In the genomic region with DNA sequence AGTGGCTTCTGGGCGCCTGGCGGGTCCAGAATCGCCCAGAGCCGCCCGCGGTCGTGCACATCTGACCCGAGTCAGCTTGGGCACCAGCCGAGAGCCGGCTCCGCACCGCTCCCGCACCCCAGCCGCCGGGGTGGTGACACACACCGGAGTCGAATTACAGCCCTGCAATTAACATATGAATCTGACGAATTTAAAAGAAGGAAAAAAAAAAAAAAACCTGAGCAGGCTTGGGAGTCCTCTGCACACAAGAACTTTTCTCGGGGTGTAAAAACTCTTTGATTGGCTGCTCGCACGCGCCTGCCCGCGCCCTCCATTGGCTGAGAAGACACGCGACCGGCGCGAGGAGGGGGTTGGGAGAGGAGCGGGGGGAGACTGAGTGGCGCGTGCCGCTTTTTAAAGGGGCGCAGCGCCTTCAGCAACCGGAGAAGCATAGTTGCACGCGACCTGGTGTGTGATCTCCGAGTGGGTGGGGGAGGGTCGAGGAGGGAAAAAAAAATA, we compare ENCODE assay signal across 1 cellular context.
TF ChIP-seq lines count a peak whose summit lies in the region.

ATOH1 (plus strand) TSS at position 422 of the 498 bp plus-strand sequence. CDS start 174 bp downstream, outside the sequence.

TF ChIP-seq in SK-N-SH treated with all-trans-retinoic acid at 6 μM for 48 hours, 23 proteins besides CTCF, POLR2A, EP300 and RAD21 (continued from another document):
- TF ChIP-seq CREB5 (CRISPR knock-in tag; IDR thresholded peaks at IDR 0.05; ENCODE audit: low read depth) = no peak
- no peak for TF ChIP-seq ESRRG (CRISPR knock-in tag; IDR thresholded peaks at IDR 0.05)
- TF ChIP-seq ZNF8 (CRISPR knock-in tag; IDR thresholded peaks at IDR 0.05) = no peak
- no peak for TF ChIP-seq GLIS3 (CRISPR knock-in tag; IDR thresholded peaks at IDR 0.05)
